Comparison of ENCODE assay signal across 1 cellular context in genomic region chr6:5030596-5031136, GRCh38.
A peak's percentile ranks its signal among the peaks of the same experiment; 100 is the strongest.
TF ChIP-seq lines count a peak whose summit lies in the region.

No MANE protein-coding gene starts in this region.

TF ChIP-seq in HepG2, 621 proteins besides CTCF, POLR2A, EP300 and RAD21 (continued from another document and continues in another):
- TF ChIP-seq KIAA2018 (CRISPR knock-in tag; IDR thresholded peaks at IDR 0.05; ENCODE audit: borderline replicate concordance) (no peak), ZNF609 (CRISPR knock-in tag; IDR thresholded peaks at IDR 0.05; ENCODE audit: borderline replicate concordance) (no peak), ZNF615 (CRISPR knock-in tag; IDR thresholded peaks at IDR 0.05; ENCODE audit: borderline replicate concordance) (0 out of 2 replicates have a peak, but pooled peaks have one; percentile 24), SP1 (IDR thresholded peaks at IDR 0.05) (no peak), SP1 (CRISPR knock-in tag; IDR thresholded peaks at IDR 0.05) (0 out of 2 replicates have a peak, but pooled peaks have one; percentile 25), NAIF1 (CRISPR knock-in tag; IDR thresholded peaks at IDR 0.05; ENCODE audit: borderline replicate concordance) (0 out of 2 replicates have a peak, but pooled peaks have one; percentile 54), KDM2A (CRISPR knock-in tag; IDR thresholded peaks at IDR 0.05; ENCODE audit: borderline replicate concordance, low read depth) (peak; percentile 85), ZNF597 (CRISPR knock-in tag; IDR thresholded peaks at IDR 0.05) (no peak), ZNF337 (CRISPR knock-in tag; IDR thresholded peaks at IDR 0.05; ENCODE audit: borderline replicate concordance, low read depth) (no peak), CBFB (CRISPR knock-in tag; IDR thresholded peaks at IDR 0.05) (no peak), SRSF4 (IDR thresholded peaks at IDR 0.05; ENCODE audit: low read depth, low read length, poor library complexity, severe bottlenecking) (no peak), NCOA1 (CRISPR knock-in tag; IDR thresholded peaks at IDR 0.05) (no peak), DMAP1 (CRISPR knock-in tag; IDR thresholded peaks at IDR 0.05) (peak; percentile 62; the same call in 1 of the 2 replicates), TSC22D2 (CRISPR knock-in tag; IDR thresholded peaks at IDR 0.05; ENCODE audit: borderline replicate concordance) (no peak), MTA3 (CRISPR knock-in tag; IDR thresholded peaks at IDR 0.05) (no peak), IKZF5 (CRISPR knock-in tag; IDR thresholded peaks at IDR 0.05) (peak; percentile 80), TBL1XR1 (IDR thresholded peaks at IDR 0.05; ENCODE audit: borderline replicate concordance, low read length, partially characterized antibody) (no peak), ZNF781 (CRISPR knock-in tag; IDR thresholded peaks at IDR 0.05; ENCODE audit: borderline replicate concordance, not compliant biosample characterization) (no peak), POLR2G (IDR thresholded peaks at IDR 0.05; ENCODE audit: low read depth, low read length) (0 out of 2 replicates have a peak, but pooled peaks have one; percentile 28), TAF15 (IDR thresholded peaks at IDR 0.05; ENCODE audit: low read depth, low read length, poor library complexity, severe bottlenecking) (no peak), SIN3A (IDR thresholded peaks at IDR 0.05; ENCODE audit: borderline replicate concordance, low read depth, low read length) (no peak), ZSCAN12 (CRISPR knock-in tag; IDR thresholded peaks at IDR 0.05) (no peak; the same call in 1 of the 2 replicates), CREM (IDR thresholded peaks at IDR 0.05) (peak; percentile 27; the same call in 1 of the 2 replicates), CREM (CRISPR knock-in tag; IDR thresholded peaks at IDR 0.05) (no peak), CREB1 (IDR thresholded peaks at IDR 0.05) (peak; percentile 81), CREB1 (CRISPR knock-in tag; IDR thresholded peaks at IDR 0.05) (peak; percentile 68), GABPA (IDR thresholded peaks at IDR 0.05; ENCODE audit: low read depth, low read length) (no peak), GABPA (CRISPR knock-in tag; IDR thresholded peaks at IDR 0.05; ENCODE audit: low read depth) (peak; percentile 83), ZNF576 (CRISPR knock-in tag; IDR thresholded peaks at IDR 0.05) (no peak), ARNT2 (CRISPR knock-in tag; IDR thresholded peaks at IDR 0.05; ENCODE audit: low read depth) (no peak), ZNF607 (CRISPR knock-in tag; IDR thresholded peaks at IDR 0.05; ENCODE audit: borderline replicate concordance) (no peak), ZNF816 (CRISPR knock-in tag; IDR thresholded peaks at IDR 0.05; ENCODE audit: borderline replicate concordance) (no peak), IRF2 (CRISPR knock-in tag; IDR thresholded peaks at IDR 0.05) (peak; percentile 61; the same call in 1 of the 2 replicates), ZNF451 (CRISPR knock-in tag; IDR thresholded peaks at IDR 0.05) (0 out of 2 replicates have a peak, but pooled peaks have one; percentile 25), ZNF616 (CRISPR knock-in tag; IDR thresholded peaks at IDR 0.05; ENCODE audit: low read depth) (0 out of 2 replicates have a peak, but pooled peaks have one; percentile 19), NFYC (CRISPR knock-in tag; IDR thresholded peaks at IDR 0.05) (no peak), HINFP (CRISPR knock-in tag; IDR thresholded peaks at IDR 0.05; ENCODE audit: low read depth) (no peak), ARID5B (CRISPR knock-in tag; IDR thresholded peaks at IDR 0.05) (peak; percentile 63)
